10 cellular contexts compared by ENCODE assay signal in genomic region chr3:39105687-39106063, GRCh38. TPM values are rescaled to one million over a fixed set of nuclear protein-coding genes. Genes with fewer than 3 reads are reported as not detected.
DNase-seq lines count a peak whose midpoint lies in the region; ATAC-seq and TF ChIP-seq lines count a peak whose summit lies in the region.
"Had no signal": no experiment of that assay in that cellular context is flagged by ENCODE, and none has a peak within 500 bp of the region (broad histone marks: within the 10 kb centered on the region; RNA-seq: fewer than 3 reads in every experiment).

No MANE protein-coding gene starts in this region.

- H3K79me2 ChIP-seq in mammary epithelial cell (ENCODE audit: insufficient read depth, low read length) = peaks cover 58% of the 10 kb centered on the region

- TF ChIP-seq CTCF in AG04450 (IDR thresholded peaks at IDR 0.05; ENCODE audit: low read depth, low read length) (no peak), HFF-Myc (IDR thresholded peaks at IDR 0.05; ENCODE audit: low read depth, low read length, missing control alignments) (no peak), mammary epithelial cell (conservative IDR thresholded peaks at IDR 0.05 in 1 of 2, IDR thresholded peaks at IDR 0.05 in 1 of 2; ENCODE audit: extremely low read depth in 1 of 2, insufficient read depth in 1 of 2, low read depth in 1 of 2, low read length in 2 of 2) (no peak)

- H3K27ac ChIP-seq in AG04450 (ENCODE audit: low read depth, low read length) (no peak overlapping the region), mammary epithelial cell (ENCODE audit: insufficient read depth, low read depth, low read length) (no peak overlapping the region)

- H3K27ac Mint-ChIP-seq in natural killer cell treated with Interleukin-12 subunit alpha and Interleukin-12 subunit beta and Interleukin-15 and Interleukin-18, amount 100 ng/mL, for 72 hours = peak overlapping the region in 1 of 2 donors; percentile 10

- H4K20me1 ChIP-seq in mammary epithelial cell (ENCODE audit: insufficient read depth, low read length) = no peaks in the 10 kb centered on the region

- DNase-seq in AG04450 (ENCODE audit: low read depth, low spot score) = no peak
- no peak for DNase-seq in HFF-Myc (ENCODE audit: extremely low read depth, low read depth)
- DNase-seq in mammary epithelial cell = no peak
- no peak for DNase-seq in natural killer cell treated with Interleukin-12 subunit alpha and Interleukin-12 subunit beta and Interleukin-15 and Interleukin-18, amount 100 ng/mL, for 72 hours (ENCODE audit: low spot score)
- DNase-seq in NCI-H187 (lab: John Stamatoyannopoulos, UW) = no peak
- no peak for DNase-seq in left colon
- DNase-seq: effector CD8-positive, alpha-beta T cell had no signal

- peaks cover 11 to 16% of the 10 kb centered on the region in 2 donors for H3K27me3 Mint-ChIP-seq in natural killer cell treated with Interleukin-12 subunit alpha and Interleukin-12 subunit beta and Interleukin-15 and Interleukin-18, amount 100 ng/mL, for 72 hours

- no peaks in the 10 kb centered on the region; the same call in 1 of the 2 replicates for H3K9me3 ChIP-seq in AG04450 (ENCODE audit: control insufficient read depth, insufficient read depth, low read length)
- no peaks in the 10 kb centered on the region for H3K9me3 ChIP-seq in mammary epithelial cell (replicated peaks; ENCODE audit: insufficient read depth, low read length)
- H3K9me3 ChIP-seq: Peyer's patch had no signal

- CTCF ChIA-PET in AG04450 (lab: Charles Lee) = interaction anchor here (0.9 to 2.7 kb wide), 6 partner anchors 17 to 272 kb away, joined by 3 to 16 read pairs (median 5); no protein-coding TSS in a partner anchor
- CTCF ChIA-PET in mammary epithelial cell (lab: Charles Lee; ENCODE audit: low non-redundant PET) = interaction anchor here (0.6 kb wide), 2 partner anchors 186 to 278 kb away, joined by 3 to 4 read pairs; no protein-coding TSS in a partner anchor

- H3K9me3 Mint-ChIP-seq in natural killer cell treated with Interleukin-12 subunit alpha and Interleukin-12 subunit beta and Interleukin-15 and Interleukin-18, amount 100 ng/mL, for 72 hours = no peaks in the 10 kb centered on the region

- H3K27me3 ChIP-seq in AG04450 (ENCODE audit: control insufficient read depth, insufficient read depth, low read length) = no peaks in the 10 kb centered on the region
- no peaks in the 10 kb centered on the region for H3K27me3 ChIP-seq in mammary epithelial cell (ENCODE audit: insufficient read depth, low read length)
- H3K27me3 ChIP-seq: Peyer's patch had no signal

- in situ Hi-C loops in mammary epithelial cell (cut with MboI; ENCODE audit: low sequenced_read_pairs in 2 of 2) = loop anchor here in 1 of 2 donors (25.0 kb wide), 1 partner anchor 157 kb away; no protein-coding TSS in a partner anchor

- peaks cover 28% of the 10 kb centered on the region for H3K4me1 ChIP-seq in mammary epithelial cell (ENCODE audit: insufficient read depth, low read length)

- H3K36me3 Mint-ChIP-seq in natural killer cell treated with Interleukin-12 subunit alpha and Interleukin-12 subunit beta and Interleukin-15 and Interleukin-18, amount 100 ng/mL, for 72 hours = no peaks in the 10 kb centered on the region

- intact Hi-C loops in mammary epithelial cell (cut with micrococcal nuclease) = loop anchor here (2.0 to 5.0 kb wide), 2 partner anchors 75 to 277 kb away; partner anchors contain the start of gene SLC25A38
- intact Hi-C loops in left colon (cut with DNase I, micrococcal nuclease) = no loop called here

- WGBS in mammary epithelial cell (ENCODE audit: low coverage, missing lambda C conversion rate) = 48% methylated on average over 3 of the region's 3 CpGs

- H3K4me3 ChIP-seq in AG04450 (ENCODE audit: low read depth, low read length) = peak overlapping the region; percentile 92; the same call in 1 of the 2 replicates
- H3K4me3 ChIP-seq in HFF-Myc (replicated peaks; ENCODE audit: low read depth, low read length) = peak overlapping the region; percentile 93; the same call in 1 of the 2 replicates
- H3K4me3 ChIP-seq in mammary epithelial cell (replicated peaks in 1 of 3; ENCODE audit: insufficient read depth in 1 of 3, low read depth in 2 of 3, low read length in 3 of 3) = no peak overlapping the region

- dilution Hi-C loops in mammary epithelial cell (cut with HindIII; ENCODE audit: low sequenced_read_pairs) = loop anchor here (5.0 kb wide), 2 partner anchors 87 to 187 kb away; partner anchors contain the start of gene XIRP1

- POLR2A ChIA-PET in AG04450 (lab: Yijun Ruan, JAX) = no interaction called here

- peak overlapping the region; percentile 75 for H3K4me3 Mint-ChIP-seq in natural killer cell treated with Interleukin-12 subunit alpha and Interleukin-12 subunit beta and Interleukin-15 and Interleukin-18, amount 100 ng/mL, for 72 hours

- no peak overlapping the region for H3K9ac ChIP-seq in mammary epithelial cell (ENCODE audit: insufficient read depth, low read length)

- H3K4me2 ChIP-seq in mammary epithelial cell (ENCODE audit: insufficient read depth, low read depth, low read length) = peak overlapping the region; percentile 90

- no peak overlapping the region for H2AFZ ChIP-seq in mammary epithelial cell (ENCODE audit: low read depth, low read length)

- no TSS peak for BruUV-seq in mammary epithelial cell (replicated peaks; lab: Mats Ljungman, UMichigan)

- H3K36me3 ChIP-seq in mammary epithelial cell (ENCODE audit: insufficient read depth, low read length) = peaks cover 4% of the 10 kb centered on the region

- no peak for ATAC-seq in natural killer cell treated with Interleukin-12 subunit alpha and Interleukin-12 subunit beta and Interleukin-15 and Interleukin-18, amount 100 ng/mL, for 72 hours
- no peak for ATAC-seq in GM18519 (IDR thresholded peaks at IDR 0.05; ENCODE audit: low FRiP score, unreplicated experiment)
- ATAC-seq in left colon = no peak
- no peak for ATAC-seq in HG03280 (IDR thresholded peaks at IDR 0.05; ENCODE audit: unreplicated experiment)

- peaks cover 36 to 41% of the 10 kb centered on the region in 2 donors for H3K4me1 Mint-ChIP-seq in natural killer cell treated with Interleukin-12 subunit alpha and Interleukin-12 subunit beta and Interleukin-15 and Interleukin-18, amount 100 ng/mL, for 72 hours (ENCODE audit: low read depth in 2 of 2)

RNA-seq across cellular contexts. Expression of gene GORASP1, which starts 1.8 kb away (rescaled TPM):
- polyA plus RNA-seq in AG04450 (2011; rRNA removed) = 43.7 and 47.6 TPM in 2 replicates
- 45.7 and 60.5 TPM in 2 replicates for polyA minus RNA-seq in AG04450 (2011; rRNA and poly(A)+ RNA removed)
- total RNA-seq in mammary epithelial cell = 10 to 100 TPM; 47.0 to 51.3 TPM
- polyA plus RNA-seq in mammary epithelial cell = 37.7 TPM
- polyA minus RNA-seq in mammary epithelial cell = 73.7 TPM
- total RNA-seq in natural killer cell treated with Interleukin-12 subunit alpha and Interleukin-12 subunit beta and Interleukin-15 and Interleukin-18, amount 100 ng/mL, for 72 hours = 10 to 100 TPM; 12.9 to 16.6 TPM
- 100 to 1,000 TPM in 1 of 2 donors, 10 to 100 TPM in 1; 86.8 to 106 TPM for total RNA-seq in left colon

RNA-seq across cellular contexts. Expression of gene TTC21A, which starts 1.8 kb away (rescaled TPM):
- polyA plus RNA-seq in AG04450 (2011; rRNA removed) (1.6 and 2.8 TPM in 2 replicates), mammary epithelial cell (1.3 TPM)
- polyA minus RNA-seq in AG04450 (2011; rRNA and poly(A)+ RNA removed) = 3.0 and 4.2 TPM in 2 replicates
- total RNA-seq in mammary epithelial cell (1 to 10 TPM; 5.2 to 5.7 TPM), left colon (1 to 10 TPM; 4.5 to 8.3 TPM)
- polyA minus RNA-seq in mammary epithelial cell = not detected
- total RNA-seq in natural killer cell treated with Interleukin-12 subunit alpha and Interleukin-12 subunit beta and Interleukin-15 and Interleukin-18, amount 100 ng/mL, for 72 hours = 1 to 10 TPM in 1 of 2 donors, under 1 TPM in 1; 0.12 to 1.8 TPM

RNA-seq across cellular contexts. Expression of gene CSRNP1, which starts 47.7 kb away (rescaled TPM):
- polyA plus RNA-seq in AG04450 (2011; rRNA removed) = 5.9 and 6.8 TPM in 2 replicates
- 12.4 and 17.8 TPM in 2 replicates for polyA minus RNA-seq in AG04450 (2011; rRNA and poly(A)+ RNA removed)
- 1 to 10 TPM; 6.5 to 9.6 TPM for total RNA-seq in mammary epithelial cell
- polyA plus RNA-seq in mammary epithelial cell = 8.4 TPM
- polyA minus RNA-seq in mammary epithelial cell = 22.2 TPM
- 10 to 100 TPM; 10.8 to 18.4 TPM for total RNA-seq in natural killer cell treated with Interleukin-12 subunit alpha and Interleukin-12 subunit beta and Interleukin-15 and Interleukin-18, amount 100 ng/mL, for 72 hours
- total RNA-seq in left colon = 10 to 100 TPM; 19.2 to 33.7 TPM

RNA-seq across cellular contexts. Expression of gene WDR48, which starts 53.9 kb away (rescaled TPM):
- 35.0 and 42.1 TPM in 2 replicates for polyA plus RNA-seq in AG04450 (2011; rRNA removed)
- polyA minus RNA-seq in AG04450 (2011; rRNA and poly(A)+ RNA removed) = 27.5 and 50.3 TPM in 2 replicates
- 10 to 100 TPM; 28.8 to 31.6 TPM for total RNA-seq in mammary epithelial cell
- 11.7 TPM for polyA plus RNA-seq in mammary epithelial cell
- polyA minus RNA-seq in mammary epithelial cell = 8.3 TPM
- 10 to 100 TPM; 26.9 to 31.8 TPM for total RNA-seq in natural killer cell treated with Interleukin-12 subunit alpha and Interleukin-12 subunit beta and Interleukin-15 and Interleukin-18, amount 100 ng/mL, for 72 hours
- 10 to 100 TPM; 21.6 to 32.9 TPM for total RNA-seq in left colon

RNA-seq across cellular contexts. Expression of gene SCN11A, which starts 53.9 kb away (rescaled TPM):
- polyA plus RNA-seq in AG04450 (2011; rRNA removed) = 0.05 TPM in 2 replicates
- polyA minus RNA-seq in AG04450 (2011; rRNA and poly(A)+ RNA removed) = not detected in 2 replicates
- total RNA-seq in mammary epithelial cell = not detected
- not detected for polyA plus RNA-seq in mammary epithelial cell
- polyA minus RNA-seq in mammary epithelial cell = not detected
- total RNA-seq in natural killer cell treated with Interleukin-12 subunit alpha and Interleukin-12 subunit beta and Interleukin-15 and Interleukin-18, amount 100 ng/mL, for 72 hours = under 1 TPM; 0.05 to 0.14 TPM
- under 1 TPM; 0.12 to 0.61 TPM for total RNA-seq in left colon

Comparison
In these comparisons a context has a peak if more than half of its experiments do, and no peak if none do; other contexts are left out.
1. H3K4me3 ChIP-seq: peak in AG04450 (single experiment) and HFF-Myc (single experiment); none in mammary epithelial cell (0 of 3).